8 cellular contexts compared by ENCODE assay signal in the genomic region with DNA sequence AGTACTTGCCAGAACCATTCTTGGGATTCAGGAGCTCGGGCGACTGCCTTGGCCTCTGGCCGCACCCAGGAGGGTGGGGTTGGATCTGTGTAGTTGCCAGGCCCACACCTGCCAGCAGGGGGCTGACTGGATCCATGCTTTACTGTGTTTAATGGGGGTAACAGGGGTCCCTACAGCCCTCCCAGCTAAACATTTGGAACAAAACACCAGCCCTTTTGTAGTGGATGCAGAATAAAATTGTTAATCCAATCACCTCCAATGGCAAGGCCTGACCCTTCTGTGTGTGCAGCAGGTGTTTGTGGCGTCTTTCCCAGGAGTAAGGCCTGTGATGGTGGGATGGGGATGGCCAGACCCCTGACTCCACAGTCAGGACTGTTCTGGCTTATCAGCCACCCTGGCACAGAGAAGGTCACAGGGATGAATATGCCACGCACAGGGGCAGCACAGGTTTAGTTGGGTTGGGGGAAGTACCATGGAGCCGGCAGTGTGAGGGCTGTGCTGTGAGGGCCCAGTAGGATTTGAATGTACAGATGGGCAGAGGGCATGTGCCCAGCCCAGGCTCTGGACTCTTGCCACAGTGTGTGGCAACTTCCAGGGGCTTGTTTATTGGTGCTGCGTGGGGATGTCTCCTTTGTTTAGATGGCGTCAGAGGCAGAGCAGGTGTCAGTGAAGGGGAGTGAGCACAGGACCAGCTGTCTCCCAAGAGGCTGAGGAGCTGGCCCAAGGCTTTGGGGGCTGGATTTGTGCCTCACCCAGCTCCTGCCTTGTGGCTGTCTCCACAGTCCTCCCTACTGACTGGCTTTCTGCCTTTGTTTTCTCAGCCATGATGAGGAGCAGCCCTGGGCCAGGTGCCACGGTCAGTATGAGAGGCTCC. TPM values are rescaled to one million over a fixed set of nuclear protein-coding genes. Genes with fewer than 3 reads are reported as not detected.
DNase-seq lines count a peak whose midpoint lies in the region; ATAC-seq and TF ChIP-seq lines count a peak whose summit lies in the region.

No MANE protein-coding gene starts in this region.

- peaks cover 35% of the 10 kb centered on the region for H3K4me1 Mint-ChIP-seq in activated CD4-positive, alpha-beta T cell treated with anti-CD3 and anti-CD28 coated beads, Interleukin-2, amount 10 ng/mL, durations not matched to agents 24 days and 14 days

- H3K79me2 ChIP-seq in DOHH2 (ENCODE audit: control insufficient read depth, low read length) (no peaks in the 10 kb centered on the region), MM.1S (ENCODE audit: low read length) (peaks cover 18% of the 10 kb centered on the region)

- no peak overlapping the region for H2AFZ ChIP-seq in MM.1S (ENCODE audit: low read length)

- TF ChIP-seq CTCF in DOHH2 (IDR thresholded peaks at IDR 0.05; ENCODE audit: low read depth, low read length, poor library complexity, severe bottlenecking): peak; percentile 96
- TF ChIP-seq CTCF in MM.1S (IDR thresholded peaks at IDR 0.05; ENCODE audit: low read length): peak; percentile 75
- TF ChIP-seq CTCF in thyroid gland (IDR thresholded peaks at IDR 0.05): peak in 5 of 6 experiments; percentile 26 to 46 (median 38)

- H3K36me3 ChIP-seq in DOHH2 (ENCODE audit: control insufficient read depth, low read length): peaks cover 93% of the 10 kb centered on the region
- peaks cover 9% of the 10 kb centered on the region; the same call in 1 of the 2 replicates for H3K36me3 ChIP-seq in MM.1S (replicated peaks; ENCODE audit: insufficient read depth, low read length)
- H3K36me3 ChIP-seq in thyroid gland: peaks cover 52 to 67% of the 10 kb centered on the region in 2 donors

- H3K27ac Mint-ChIP-seq in activated CD4-positive, alpha-beta T cell treated with anti-CD3 and anti-CD28 coated beads, Interleukin-2, amount 10 ng/mL, durations not matched to agents 24 days and 14 days: peak overlapping the region; percentile 56

- TF ChIP-seq POLR2A in thyroid gland (IDR thresholded peaks at IDR 0.05): peak in 1 of 2 donors; percentile 34

- no peaks in the 10 kb centered on the region for H3K27me3 Mint-ChIP-seq in activated CD4-positive, alpha-beta T cell treated with anti-CD3 and anti-CD28 coated beads, Interleukin-2, amount 10 ng/mL, durations not matched to agents 24 days and 14 days

- no peaks in the 10 kb centered on the region for H3K9me3 Mint-ChIP-seq in activated CD4-positive, alpha-beta T cell treated with anti-CD3 and anti-CD28 coated beads, Interleukin-2, amount 10 ng/mL, durations not matched to agents 24 days and 14 days

- H4K20me1 ChIP-seq in DOHH2 (ENCODE audit: control insufficient read depth, insufficient read depth, low read depth, low read length) (no peaks in the 10 kb centered on the region), MM.1S (ENCODE audit: insufficient read depth, low read length) (no peaks in the 10 kb centered on the region)

- no peaks in the 10 kb centered on the region for H3K4me1 ChIP-seq in DOHH2 (ENCODE audit: control insufficient read depth, low read length)
- H3K4me1 ChIP-seq in MM.1S (ENCODE audit: low read length): peaks cover 7% of the 10 kb centered on the region; the same call in 1 of the 2 replicates
- H3K4me1 ChIP-seq in thyroid gland: peaks cover 22 to 45% of the 10 kb centered on the region in 2 donors

- H3K4me3 ChIP-seq in DOHH2 (ENCODE audit: low read length) (no peak overlapping the region), MM.1S (ENCODE audit: low read length) (no peak overlapping the region), thyroid gland (replicated peaks in 1 of 3) (no peak overlapping the region)

- 37 to 57% methylated on average over 8 to 9 of the region's 9 CpGs for WGBS in thyroid gland, 2 donors

- no peaks in the 10 kb centered on the region; the same call in 1 of the 2 replicates for H3F3A ChIP-seq in DOHH2 (ENCODE audit: control insufficient read depth, insufficient read depth)
- peaks cover 54% of the 10 kb centered on the region for H3F3A ChIP-seq in MM.1S (ENCODE audit: insufficient read depth, low read length)

- intact Hi-C loops in activated CD4-positive, alpha-beta T cell treated with anti-CD3 and anti-CD28 coated beads, Interleukin-2, amount 10 ng/mL, durations not matched to agents 24 days and 14 days (cut with micrococcal nuclease): no loop called here
- intact Hi-C loops in thyroid gland (cut with DNase I): no loop called here

- H3K36me3 Mint-ChIP-seq in activated CD4-positive, alpha-beta T cell treated with anti-CD3 and anti-CD28 coated beads, Interleukin-2, amount 10 ng/mL, durations not matched to agents 24 days and 14 days (ENCODE audit: low read depth): peaks cover 69% of the 10 kb centered on the region

- no peak overlapping the region for H3K4me3 Mint-ChIP-seq in activated CD4-positive, alpha-beta T cell treated with anti-CD3 and anti-CD28 coated beads, Interleukin-2, amount 10 ng/mL, durations not matched to agents 24 days and 14 days

- no peak overlapping the region for H3K27ac ChIP-seq in DOHH2 (ENCODE audit: low read depth, low read length)
- H3K27ac ChIP-seq in MM.1S (ENCODE audit: low read length): no peak overlapping the region
- peak overlapping the region; percentile 60 to 92 (median 85) for H3K27ac ChIP-seq in thyroid gland

- H3K9me3 ChIP-seq in DOHH2 (ENCODE audit: control insufficient read depth, insufficient read depth, low read length) (no peaks in the 10 kb centered on the region), MM.1S (replicated peaks; ENCODE audit: insufficient read depth, low read length) (no peaks in the 10 kb centered on the region), thyroid gland (no peaks in the 10 kb centered on the region)

- DNase-seq in MM.1S (peak; percentile 19), midbrain (lab: John Stamatoyannopoulos, UW) (peak; percentile 94), thyroid gland (peak; percentile 96 to 97), ureter (ENCODE audit: low spot score) (no peak)
- DNase-seq in activated CD4-positive, alpha-beta T cell treated with anti-CD3 and anti-CD28 coated beads, Interleukin-2, amount 10 ng/mL, durations not matched to agents 24 days and 14 days: peak; percentile 85
- DNase-seq in effector CD4-positive, alpha-beta T cell: peak; percentile 41

- no peak for ATAC-seq in HG03354 (IDR thresholded peaks at IDR 0.05; ENCODE audit: poor library complexity, severe bottlenecking, unreplicated experiment)

- H3K27me3 ChIP-seq in DOHH2 (ENCODE audit: control insufficient read depth, low read length) (no peaks in the 10 kb centered on the region), MM.1S (replicated peaks; ENCODE audit: insufficient read depth, low read length) (no peaks in the 10 kb centered on the region), thyroid gland (no peaks in the 10 kb centered on the region)

- no peak overlapping the region for H3K9ac ChIP-seq in MM.1S (ENCODE audit: low read length)

- H3K9me2 ChIP-seq in DOHH2 (replicated peaks; ENCODE audit: control insufficient read depth, low read length): no peaks in the 10 kb centered on the region
- no peaks in the 10 kb centered on the region for H3K9me2 ChIP-seq in MM.1S (replicated peaks; ENCODE audit: insufficient read depth, low read length)

- H3K4me2 ChIP-seq in DOHH2 (ENCODE audit: low read length): no peak overlapping the region
- no peak overlapping the region for H3K4me2 ChIP-seq in MM.1S (ENCODE audit: low read depth, low read length)

RNA-seq across cellular contexts. Expression of a gene that starts 22.2 kb away (rescaled TPM):
- 124 and 128 TPM in 2 replicates for total RNA-seq in activated CD4-positive, alpha-beta T cell treated with anti-CD3 and anti-CD28 coated beads, Interleukin-2, amount 10 ng/mL, durations not matched to agents 24 days and 14 days
- total RNA-seq in thyroid gland (100 to 1,000 TPM; 137 to 356 (median 153) TPM), ureter (186 TPM)

RNA-seq across cellular contexts. Expression of a gene that starts 27.8 kb away (rescaled TPM):
- 102 and 103 TPM in 2 replicates for total RNA-seq in activated CD4-positive, alpha-beta T cell treated with anti-CD3 and anti-CD28 coated beads, Interleukin-2, amount 10 ng/mL, durations not matched to agents 24 days and 14 days
- 100 to 1,000 TPM in 1 of 4 donors, 10 to 100 TPM in 3; 51.6 to 117 (median 69.6) TPM for total RNA-seq in thyroid gland
- 72.0 TPM for total RNA-seq in ureter

RNA-seq across cellular contexts. Expression of a gene that starts 32.8 kb away (rescaled TPM):
- total RNA-seq in activated CD4-positive, alpha-beta T cell treated with anti-CD3 and anti-CD28 coated beads, Interleukin-2, amount 10 ng/mL, durations not matched to agents 24 days and 14 days: 90.4 and 93.8 TPM in 2 replicates
- total RNA-seq in thyroid gland (10 to 100 TPM; 46.7 to 76.6 (median 62.2) TPM), ureter (39.7 TPM)

RNA-seq across cellular contexts. Expression of a gene that starts 51.8 kb away (rescaled TPM):
- 169 and 172 TPM in 2 replicates for total RNA-seq in activated CD4-positive, alpha-beta T cell treated with anti-CD3 and anti-CD28 coated beads, Interleukin-2, amount 10 ng/mL, durations not matched to agents 24 days and 14 days
- total RNA-seq in thyroid gland (10 to 100 TPM; 39.4 to 61.3 (median 45.8) TPM), ureter (76.8 TPM)

Comparison
In these comparisons a context has a peak if more than half of its experiments do, and no peak if none do; other contexts are left out.
1. H3K27ac ChIP-seq: peak in thyroid gland (3 of 3); none in DOHH2 (single experiment) and MM.1S (single experiment).
2. CTCF ChIP-seq: peak in every context shown above with its lines; median percentile 96 in DOHH2; 75 in MM.1S; 38 in thyroid gland.